In genomic region chr2:64698668-64699444, GRCh38 we compare ENCODE assay signal across 8 cellular contexts. TPM values are rescaled to one million over a fixed set of nuclear protein-coding genes. Genes with fewer than 3 reads are reported as not detected.
DNase-seq lines count a peak whose midpoint lies in the region; ATAC-seq and TF ChIP-seq lines count a peak whose summit lies in the region.

No MANE protein-coding gene starts in this region.

- no peak overlapping the region for H2AFZ ChIP-seq in trophoblast cell (ENCODE audit: insufficient read depth, low read length, poor library complexity)

- H3K4me2 ChIP-seq in trophoblast cell (ENCODE audit: low read length), result no peak overlapping the region

- CTCF ChIA-PET in CD4-positive, alpha-beta T cell (lab: Charles Lee), result no interaction called here

- peaks cover 49% of the 10 kb centered on the region for H3K4me1 Mint-ChIP-seq in CD4-positive, alpha-beta T cell (ENCODE audit: low read depth)

- H3K18ac ChIP-seq in trophoblast cell (ENCODE audit: low read length), result no peak overlapping the region

- no peaks in the 10 kb centered on the region for H3K9me3 Mint-ChIP-seq in CD4-positive, alpha-beta T cell

- no peak overlapping the region for H3K27ac ChIP-seq in CD4-positive, alpha-beta T cell (ENCODE audit: low read depth, low read length)
- peak overlapping the region; percentile 26 for H3K27ac ChIP-seq in trophoblast cell (ENCODE audit: low read depth, low read length)

- no peak overlapping the region for H2BK120ac ChIP-seq in trophoblast cell (ENCODE audit: insufficient read depth, low read length, poor library complexity)

- peaks cover 1% of the 10 kb centered on the region for H3K79me1 ChIP-seq in trophoblast cell (ENCODE audit: low read length)

- no peak overlapping the region for H2AK5ac ChIP-seq in trophoblast cell (ENCODE audit: low read length)

- no peak for DNase-seq in CD4-positive, alpha-beta T cell
- DNase-seq in adipocyte (ENCODE audit: low read depth) (peak; percentile 72), trophoblast cell (peak in 1 of 2 donors; percentile 86), SIG-M5 treated with dmso at 0.1 percent for 504 hours (lab: John Stamatoyannopoulos, UW; ENCODE audit: unreplicated experiment) (no peak), retina (no peak), NCI-H2081 (lab: John Stamatoyannopoulos, UW) (no peak)

- no peaks in the 10 kb centered on the region for H3K9me3 ChIP-seq in CD4-positive, alpha-beta T cell (ENCODE audit: control insufficient read depth, low read length)
- H3K9me3 ChIP-seq in adipocyte (ENCODE audit: control insufficient read depth, low read length) (no peaks in the 10 kb centered on the region), trophoblast cell (ENCODE audit: insufficient read depth, low read depth, low read length) (no peaks in the 10 kb centered on the region)

- no peak overlapping the region for H2BK12ac ChIP-seq in trophoblast cell (ENCODE audit: low read length)

- no peak overlapping the region for H3K27ac Mint-ChIP-seq in CD4-positive, alpha-beta T cell

- no peak overlapping the region for H3K23ac ChIP-seq in trophoblast cell (ENCODE audit: low read length)

- no peaks in the 10 kb centered on the region for H3K27me3 ChIP-seq in CD4-positive, alpha-beta T cell (ENCODE audit: control insufficient read depth, insufficient read depth, low read length)
- H3K27me3 ChIP-seq in adipocyte (replicated peaks; ENCODE audit: control insufficient read depth, insufficient read depth, low read length) (no peaks in the 10 kb centered on the region), trophoblast cell (ENCODE audit: insufficient read depth, low read length) (no peaks in the 10 kb centered on the region)

- POLR2A ChIA-PET in CD4-positive, alpha-beta T cell (lab: Charles Lee), result no interaction called here

- no peak overlapping the region for H3K14ac ChIP-seq in trophoblast cell (ENCODE audit: low read length)

- H3K36me3 ChIP-seq in adipocyte (ENCODE audit: control insufficient read depth, insufficient read depth, low read length, severe bottlenecking), result no peaks in the 10 kb centered on the region
- H3K36me3 ChIP-seq in trophoblast cell (ENCODE audit: control insufficient read depth in 1 of 2, insufficient read depth in 2 of 2, low read length in 2 of 2), result no peaks in the 10 kb centered on the region

- no peak overlapping the region for H2BK5ac ChIP-seq in trophoblast cell (ENCODE audit: low read depth, low read length, poor library complexity)

- H4K8ac ChIP-seq in trophoblast cell (ENCODE audit: low read depth, low read length), result no peak overlapping the region

- H3K9ac ChIP-seq in adipocyte (ENCODE audit: low read length) (peak overlapping the region; percentile 4), trophoblast cell (ENCODE audit: low read length) (no peak overlapping the region)

- H3K27me3 Mint-ChIP-seq in CD4-positive, alpha-beta T cell, result no peaks in the 10 kb centered on the region

- H4K12ac ChIP-seq in trophoblast cell (ENCODE audit: low read depth, low read length), result no peak overlapping the region

- H3K36me3 Mint-ChIP-seq in CD4-positive, alpha-beta T cell (ENCODE audit: low read depth), result no peaks in the 10 kb centered on the region

- TF ChIP-seq CTCF in CD4-positive, alpha-beta T cell (IDR thresholded peaks at IDR 0.05), result no peak

- no CpG with 5 or more reads among the region's 4 CpGs for WGBS in trophoblast cell (ENCODE audit: extremely low coverage, insufficient coverage, insufficient read length)

- peak; percentile 49 for ATAC-seq in CD4-positive, alpha-beta T cell (ENCODE audit: poor library complexity)
- peak; percentile 87 for ATAC-seq in GM19351 (IDR thresholded peaks at IDR 0.05; ENCODE audit: unreplicated experiment)
- peak; percentile 74 for ATAC-seq in HG03280 (IDR thresholded peaks at IDR 0.05; ENCODE audit: unreplicated experiment)

- H4K91ac ChIP-seq in trophoblast cell (ENCODE audit: low read depth, low read length), result no peak overlapping the region

- no peaks in the 10 kb centered on the region for H3K79me2 ChIP-seq in trophoblast cell (ENCODE audit: control insufficient read depth, insufficient read depth, low read length, poor library complexity)

- H3K4me3 Mint-ChIP-seq in CD4-positive, alpha-beta T cell, result no peak overlapping the region

- intact Hi-C loops in CD4-positive, alpha-beta T cell (cut with DNase I, micrococcal nuclease), result no loop called here

- no peak overlapping the region for H3K4ac ChIP-seq in trophoblast cell (ENCODE audit: low read depth, low read length)

- H3K4me3 ChIP-seq in adipocyte (ENCODE audit: low read length) (no peak overlapping the region), trophoblast cell (ENCODE audit: low read depth, low read length) (no peak overlapping the region)

- peaks cover 49% of the 10 kb centered on the region for H3K4me1 ChIP-seq in adipocyte (ENCODE audit: control insufficient read depth, insufficient read depth, low read length)
- H3K4me1 ChIP-seq in trophoblast cell (ENCODE audit: control insufficient read depth in 1 of 2, insufficient read depth in 2 of 2, low read length in 2 of 2), result peaks cover 0 to 2% of the 10 kb centered on the region in 2 experiments

RNA-seq across cellular contexts. Expression of gene SERTAD2, which starts 45.1 kb away (rescaled TPM):
- 10 to 100 TPM; 50.5 to 54.1 TPM for total RNA-seq in CD4-positive, alpha-beta T cell
- polyA plus RNA-seq in trophoblast cell (2013), result 31.5 and 33.8 TPM in 2 replicates
